ENCODE assay signal across 1 cellular context in genomic region chr1:28553229-28553930, GRCh38.
TF ChIP-seq lines count a peak whose summit lies in the region.

No MANE protein-coding gene starts in this region.

TF ChIP-seq in K562, 482 proteins besides CTCF, POLR2A, EP300 and RAD21 (continues in another document):
- no peak for TF ChIP-seq PHF20 (IDR thresholded peaks at IDR 0.05; ENCODE audit: partially characterized antibody)
- TF ChIP-seq POLR2G (IDR thresholded peaks at IDR 0.05; ENCODE audit: low read depth, low read length) = peak; percentile 36; the same call in 1 of the 2 replicates
- peak; percentile 70 for TF ChIP-seq RBFOX2 (IDR thresholded peaks at IDR 0.05; ENCODE audit: low read depth, low read length)
- TF ChIP-seq ETS1 (conservative IDR thresholded peaks at IDR 0.05; ENCODE audit: control insufficient read depth, low read depth, low read length) = peak; percentile 69
- TF ChIP-seq E2F1 (CRISPR knock-in tag; IDR thresholded peaks at IDR 0.05) = 0 out of 2 replicates have a peak, but pooled peaks have one; percentile 57
- TF ChIP-seq HMGN3 (IDR thresholded peaks at IDR 0.05; ENCODE audit: borderline replicate concordance, extremely low read depth, insufficient read length, low read depth, low read length) = peak; percentile 77
- TF ChIP-seq DLX4 (CRISPR knock-in tag; IDR thresholded peaks at IDR 0.05) = no peak
- TF ChIP-seq ZNF232 (CRISPR knock-in tag; IDR thresholded peaks at IDR 0.05) = no peak
- peak; percentile 61; the same call in 1 of the 2 replicates for TF ChIP-seq LARP7 (IDR thresholded peaks at IDR 0.05)
- peak; percentile 77 to 83 for TF ChIP-seq FOXK2 (conservative IDR thresholded peaks at IDR 0.05 in 1 of 2, IDR thresholded peaks at IDR 0.05 in 1 of 2; ENCODE audit: low read depth in 2 of 2)
- no peak for TF ChIP-seq ZNF263 (CRISPR knock-in tag; IDR thresholded peaks at IDR 0.05; ENCODE audit: borderline replicate concordance)
- TF ChIP-seq E2F6 (IDR thresholded peaks at IDR 0.05; ENCODE audit: borderline replicate concordance in 1 of 2, extremely low read depth in 1 of 2, insufficient read depth in 1 of 2, insufficient read length in 1 of 2, low read depth in 1 of 2, low read length in 1 of 2, poor library complexity in 1 of 2, severe bottlenecking in 1 of 2) = peak in 1 of 2 experiments; percentile 27
- no peak for TF ChIP-seq ZBTB11 (CRISPR knock-in tag; IDR thresholded peaks at IDR 0.05)
- no peak for TF ChIP-seq TFE3 (CRISPR knock-in tag; IDR thresholded peaks at IDR 0.05)
- no peak for TF ChIP-seq SIX5 (IDR thresholded peaks at IDR 0.05; ENCODE audit: borderline replicate concordance in 1 of 2, insufficient read depth in 1 of 2, low read depth in 1 of 2, low read length in 2 of 2)
- TF ChIP-seq MLLT1 (IDR thresholded peaks at IDR 0.05) = 0 out of 4 replicates have a peak, but pooled peaks of 1 of the 2 experiments have one; percentile 85
- 0 out of 2 replicates have a peak, but pooled peaks have one; percentile 12 for TF ChIP-seq ZNF224 (CRISPR knock-in tag; IDR thresholded peaks at IDR 0.05)
- no peak for TF ChIP-seq MCM7 (IDR thresholded peaks at IDR 0.05)
- TF ChIP-seq SAP30 (IDR thresholded peaks at IDR 0.05; ENCODE audit: borderline replicate concordance, insufficient read depth, low read depth, low read length, poor library complexity, severe bottlenecking) = peak; percentile 76
- peak; percentile 32; the same call in 1 of the 2 replicates for TF ChIP-seq ATF6 (CRISPR knock-in tag; IDR thresholded peaks at IDR 0.05)
- TF ChIP-seq ARID2 (IDR thresholded peaks at IDR 0.05) = 0 out of 2 replicates have a peak, but pooled peaks have one; percentile 33
- 0 out of 2 replicates have a peak, but pooled peaks have one; percentile 25 for TF ChIP-seq ZNF57 (CRISPR knock-in tag; IDR thresholded peaks at IDR 0.05)
- TF ChIP-seq CHD2 (IDR thresholded peaks at IDR 0.05; ENCODE audit: low read depth, low read length) = no peak
- TF ChIP-seq MAZ (CRISPR knock-in tag; conservative IDR thresholded peaks at IDR 0.05 in 1 of 2, IDR thresholded peaks at IDR 0.05 in 1 of 2) = peak in 1 of 2 experiments; percentile 47; a peak in 1 of 4 replicates
- TF ChIP-seq SIN3A (IDR thresholded peaks at IDR 0.05; ENCODE audit: borderline replicate concordance in 2 of 2, control insufficient read depth in 1 of 2, low read depth in 2 of 2, low read length in 2 of 2) = peak in 1 of 2 experiments; percentile 44; a peak in 1 of 4 replicates
- TF ChIP-seq ATF3 (IDR thresholded peaks at IDR 0.05) = no peak
- TF ChIP-seq ATF3 (CRISPR knock-in tag; conservative IDR thresholded peaks at IDR 0.05) = 0 out of 2 replicates have a peak, but pooled peaks have one; percentile 4
- TF ChIP-seq ZEB2 (IDR thresholded peaks at IDR 0.05) = 0 out of 2 replicates have a peak, but pooled peaks have one; percentile 3
- TF ChIP-seq ZNF316 (IDR thresholded peaks at IDR 0.05) = 0 out of 2 replicates have a peak, but pooled peaks have one; percentile 0
- TF ChIP-seq ZBTB7A (IDR thresholded peaks at IDR 0.05; ENCODE audit: borderline replicate concordance, control insufficient read depth, low read depth, low read length) = peak; percentile 62; the same call in 1 of the 2 replicates
- 0 out of 2 replicates have a peak, but pooled peaks have one; percentile 32 for TF ChIP-seq ZSCAN29 (IDR thresholded peaks at IDR 0.05)
- 0 out of 2 replicates have a peak, but pooled peaks have one; percentile 44 for TF ChIP-seq HBP1 (CRISPR knock-in tag; IDR thresholded peaks at IDR 0.05)
- 0 out of 2 replicates have a peak, but pooled peaks have one; percentile 5 for TF ChIP-seq CREM (IDR thresholded peaks at IDR 0.05; ENCODE audit: low read depth)
- TF ChIP-seq SLC30A9 (CRISPR knock-in tag; IDR thresholded peaks at IDR 0.05) = no peak
- 0 out of 2 replicates have a peak, but pooled peaks have one; percentile 50 for TF ChIP-seq RB1 (IDR thresholded peaks at IDR 0.05; ENCODE audit: low read depth)
- no peak for TF ChIP-seq RBM25 (IDR thresholded peaks at IDR 0.05; ENCODE audit: low read depth, low read length, severe bottlenecking)
- TF ChIP-seq CCNT2 (IDR thresholded peaks at IDR 0.05; ENCODE audit: borderline replicate concordance, extremely low read depth, insufficient read length, low read depth, low read length) = peak; percentile 34
- no peak for TF ChIP-seq ZNF592 (IDR thresholded peaks at IDR 0.05)
